In genomic region chr4:122539861-122540465, GRCh38 we compare ENCODE assay signal across 14 cellular contexts.
DNase-seq lines count a peak whose midpoint lies in the region; ATAC-seq and TF ChIP-seq lines count a peak whose summit lies in the region.
"Had no signal": no experiment of that assay in that cellular context is flagged by ENCODE, and none has a peak within 500 bp of the region (broad histone marks: within the 10 kb centered on the region; RNA-seq: fewer than 3 reads in every experiment).

No MANE protein-coding gene starts in this region.

- peak overlapping the region in 1 of 2 donors; percentile 58 for H3K27ac Mint-ChIP-seq in effector memory CD8-positive, alpha-beta T cell
- H3K27ac Mint-ChIP-seq: CD14-positive monocyte had no signal

- peaks cover 12 to 16% of the 10 kb centered on the region in 2 donors for H3K4me1 Mint-ChIP-seq in effector memory CD8-positive, alpha-beta T cell (ENCODE audit: low read depth in 2 of 2)

- DNase-seq in ACHN (peak; percentile 8), GM20000 (ENCODE audit: low spot score) (peak; percentile 7), RKO (ENCODE audit: low spot score) (peak; percentile 5), NCI-H146 treated with DMSO at 0.1 percent for 48 hours (lab: John Stamatoyannopoulos, UW; ENCODE audit: unreplicated experiment) (no peak), coronary artery (ENCODE audit: low spot score) (no peak), NCI-H345 (lab: John Stamatoyannopoulos, UW) (no peak)
- DNase-seq in effector memory CD8-positive, alpha-beta T cell: no peak
- DNase-seq: activated CD4-positive, alpha-beta T cell treated with anti-CD3 and anti-CD28 coated beads for 4 hours; NCI-H1930; RPMI8226; stimulated activated naive CD4-positive, alpha-beta T cell had no signal

- H3K27me3 Mint-ChIP-seq in effector memory CD8-positive, alpha-beta T cell: no peaks in the 10 kb centered on the region

- TF ChIP-seq CTCF in GM20000 (IDR thresholded peaks at IDR 0.05; ENCODE audit: extremely low read depth, missing control alignments) (no peak), coronary artery (IDR thresholded peaks at IDR 0.05) (no peak)

- no peak overlapping the region for H3K4me3 ChIP-seq in coronary artery

- H3K36me3 Mint-ChIP-seq in effector memory CD8-positive, alpha-beta T cell (ENCODE audit: insufficient read depth): no peaks in the 10 kb centered on the region
- H3K36me3 Mint-ChIP-seq: CD14-positive monocyte had no signal

- ATAC-seq in effector memory CD8-positive, alpha-beta T cell (replicated peaks): peak; percentile 91
- ATAC-seq in HG02678 (IDR thresholded peaks at IDR 0.05; ENCODE audit: unreplicated experiment): no peak
- ATAC-seq: left lobe of liver had no signal

- no peak overlapping the region for H3K27ac ChIP-seq in coronary artery

- peak overlapping the region in 1 of 2 donors; percentile 23 for H3K4me3 Mint-ChIP-seq in effector memory CD8-positive, alpha-beta T cell
- H3K4me3 Mint-ChIP-seq: CD14-positive monocyte had no signal

- in situ Hi-C loops in ACHN (cut with HindIII; ENCODE audit: low pct_ligation_motif_present, low pct_unique_long_range_greater_than_20kb, low sequenced_read_pairs): no loop called here

- no peaks in the 10 kb centered on the region for H3K9me3 Mint-ChIP-seq in effector memory CD8-positive, alpha-beta T cell

Comparison
In these comparisons a context has a peak if more than half of its experiments do, and no peak if none do; other contexts are left out.
1. DNase-seq: peak in ACHN (single experiment), GM20000 (single experiment) and RKO (single experiment); none in effector memory CD8-positive, alpha-beta T cell (0 of 3), NCI-H146 treated with DMSO at 0.1 percent for 48 hours (single experiment), coronary artery (single experiment) and NCI-H345 (single experiment).